Comparison of ENCODE assay signal across 11 cellular contexts in genomic region chr17:50060951-50061712, GRCh38. TPM values are rescaled to one million over a fixed set of nuclear protein-coding genes. Genes with fewer than 3 reads are reported as not detected.
DNase-seq lines count a peak whose midpoint lies in the region; ATAC-seq and TF ChIP-seq lines count a peak whose summit lies in the region.
"Had no signal": no experiment of that assay in that cellular context is flagged by ENCODE, and none has a peak within 500 bp of the region (broad histone marks: within the 10 kb centered on the region; RNA-seq: fewer than 3 reads in every experiment).

No MANE protein-coding gene starts in this region.

- H3F3A ChIP-seq in SK-N-SH (replicated peaks; ENCODE audit: insufficient read depth), result peaks cover 91% of the 10 kb centered on the region

- peak overlapping the region; percentile 4 to 91; a peak in 3 of 4 replicates for H3K4me3 ChIP-seq in SK-N-SH (ENCODE audit: low read depth in 2 of 2, low read length in 1 of 2)
- H3K4me3 ChIP-seq in foreskin fibroblast (ENCODE audit: low read depth in 1 of 2, low read length in 2 of 2), result no peak overlapping the region

- DNase-seq in AG08395 (ENCODE audit: low spot score) (peak; percentile 57), SK-N-SH (no peak), foreskin fibroblast (peak; percentile 77 to 90), osteocyte (ENCODE audit: extremely low spot score, unreplicated experiment) (no peak), DMS114 treated with DMSO at 0.1 percent for 48 hours (lab: John Stamatoyannopoulos, UW; ENCODE audit: unreplicated experiment) (no peak), COLO829 (ENCODE audit: low spot score) (no peak)
- DNase-seq in activated CD8-positive, alpha-beta memory T cell treated with anti-CD3 and anti-CD28 coated beads, Interleukin-2, amount 50 U/mL, for 4 hours, result no peak
- DNase-seq in activated CD8-positive, alpha-beta T cell treated with anti-CD3 and anti-CD28 coated beads, Interleukin-2, amount 10 ng/mL, durations not matched to agents 7 days and 5 days, result no peak
- DNase-seq: naive B cell had no signal

- TF ChIP-seq CTCF in SK-N-SH (IDR thresholded peaks at IDR 0.05) (no peak), foreskin fibroblast (IDR thresholded peaks at IDR 0.05; ENCODE audit: low read depth, low read length) (no peak), osteocyte (IDR thresholded peaks at IDR 0.05) (no peak)

- peak overlapping the region; percentile 95 for H3K27ac Mint-ChIP-seq in osteocyte (ENCODE audit: unreplicated experiment)
- no peak overlapping the region for H3K27ac Mint-ChIP-seq in activated CD8-positive, alpha-beta T cell treated with anti-CD3 and anti-CD28 coated beads, Interleukin-2, amount 10 ng/mL, durations not matched to agents 7 days and 5 days
- H3K27ac Mint-ChIP-seq: activated naive CD4-positive, alpha-beta T cell treated with anti-CD3 and anti-CD28 coated beads, Interleukin-2, amount 50 U/mL, for 24 hours; stimulated activated naive CD8-positive, alpha-beta T cell treated with anti-CD3 and anti-CD28 coated beads, Interleukin-15, Interleukin-2, amounts not matched to agents 100 ng/mL and 50 ng/mL, for 24 hours had no signal

- H3K9me3 Mint-ChIP-seq in osteocyte (ENCODE audit: unreplicated experiment), result no peaks in the 10 kb centered on the region
- H3K9me3 Mint-ChIP-seq in activated CD8-positive, alpha-beta T cell treated with anti-CD3 and anti-CD28 coated beads, Interleukin-2, amount 10 ng/mL, durations not matched to agents 7 days and 5 days (ENCODE audit: insufficient read depth), result no peaks in the 10 kb centered on the region
- H3K9me3 Mint-ChIP-seq: activated naive CD4-positive, alpha-beta T cell treated with anti-CD3 and anti-CD28 coated beads, Interleukin-2, amount 50 U/mL, for 24 hours; naive B cell; stimulated activated naive CD8-positive, alpha-beta T cell treated with anti-CD3 and anti-CD28 coated beads, Interleukin-15, Interleukin-2, amounts not matched to agents 100 ng/mL and 50 ng/mL, for 24 hours had no signal

- peak overlapping the region; percentile 98 for H3K9ac ChIP-seq in SK-N-SH

- H3K36me3 Mint-ChIP-seq in osteocyte (ENCODE audit: unreplicated experiment), result peaks cover 8% of the 10 kb centered on the region
- H3K36me3 Mint-ChIP-seq in activated CD8-positive, alpha-beta T cell treated with anti-CD3 and anti-CD28 coated beads, Interleukin-2, amount 10 ng/mL, durations not matched to agents 7 days and 5 days (ENCODE audit: low read depth), result no peaks in the 10 kb centered on the region
- H3K36me3 Mint-ChIP-seq: activated naive CD4-positive, alpha-beta T cell treated with anti-CD3 and anti-CD28 coated beads, Interleukin-2, amount 50 U/mL, for 24 hours; naive B cell had no signal

- H2AFZ ChIP-seq in SK-N-SH (ENCODE audit: low read depth), result no peak overlapping the region

- WGBS in SK-N-SH (ENCODE audit: low lambda C conversion rate), result 77% methylated on average over 9 of the region's 9 CpGs

- H3K4me3 Mint-ChIP-seq in osteocyte (ENCODE audit: unreplicated experiment), result no peak overlapping the region
- H3K4me3 Mint-ChIP-seq in activated CD8-positive, alpha-beta T cell treated with anti-CD3 and anti-CD28 coated beads, Interleukin-2, amount 10 ng/mL, durations not matched to agents 7 days and 5 days, result no peak overlapping the region
- H3K4me3 Mint-ChIP-seq: activated naive CD4-positive, alpha-beta T cell treated with anti-CD3 and anti-CD28 coated beads, Interleukin-2, amount 50 U/mL, for 24 hours; naive B cell; stimulated activated naive CD8-positive, alpha-beta T cell treated with anti-CD3 and anti-CD28 coated beads, Interleukin-15, Interleukin-2, amounts not matched to agents 100 ng/mL and 50 ng/mL, for 24 hours had no signal

- ATAC-seq in activated CD8-positive, alpha-beta T cell treated with anti-CD3 and anti-CD28 coated beads, Interleukin-2, amount 10 ng/mL, durations not matched to agents 7 days and 5 days, result no peak

- no peaks in the 10 kb centered on the region for H3K9me3 ChIP-seq in SK-N-SH

- H3K4me1 ChIP-seq in SK-N-SH (ENCODE audit: control insufficient read depth in 1 of 2, insufficient read depth in 2 of 2, low read depth in 1 of 2, low read length in 1 of 2), result peaks cover 65% of the 10 kb centered on the region in 2 experiments

- peaks cover 88% of the 10 kb centered on the region for H3K4me1 Mint-ChIP-seq in osteocyte (ENCODE audit: unreplicated experiment)
- H3K4me1 Mint-ChIP-seq in activated CD8-positive, alpha-beta T cell treated with anti-CD3 and anti-CD28 coated beads, Interleukin-2, amount 10 ng/mL, durations not matched to agents 7 days and 5 days (ENCODE audit: low read depth), result peaks cover 14% of the 10 kb centered on the region

- H4K20me1 ChIP-seq in SK-N-SH (ENCODE audit: insufficient read depth), result no peaks in the 10 kb centered on the region

- peak overlapping the region; percentile 96 for H3K4me2 ChIP-seq in SK-N-SH

- H3K36me3 ChIP-seq in SK-N-SH (replicated peaks in 1 of 2; ENCODE audit: control insufficient read depth in 1 of 2, insufficient read depth in 2 of 2, low read length in 1 of 2), result peaks cover 0 to 46% of the 10 kb centered on the region in 2 experiments

- TF ChIP-seq EP300 in SK-N-SH (IDR thresholded peaks at IDR 0.05; ENCODE audit: borderline replicate concordance in 1 of 2, low read depth in 1 of 2, low read length in 1 of 2), result peak in 1 of 2 experiments; percentile 89; a peak in 3 of 4 replicates

- no peaks in the 10 kb centered on the region for H3K9me2 ChIP-seq in SK-N-SH

- POLR2A ChIA-PET in SK-N-SH (lab: Yijun Ruan, JAX), result no interaction called here
- POLR2A ChIA-PET in activated CD8-positive, alpha-beta T cell treated with anti-CD3 and anti-CD28 coated beads, Interleukin-2, amount 10 ng/mL, durations not matched to agents 7 days and 5 days (lab: Charles Lee), result no interaction called here

- H3K27ac ChIP-seq in SK-N-SH (ENCODE audit: low read depth in 2 of 2, low read length in 1 of 2), result peak overlapping the region; percentile 77 to 100

- H3K79me2 ChIP-seq in SK-N-SH (ENCODE audit: insufficient read depth), result peaks cover 95% of the 10 kb centered on the region

- CTCF ChIA-PET in SK-N-SH (lab: Yijun Ruan, JAX), result interaction anchor here (0.7 to 9.0 kb wide), 15 partner anchors 8 to 505 kb away, joined by 3 to 61 read pairs (median 4); partner anchors contain the start of genes COL1A1, DLX3 and PDK2
- CTCF ChIA-PET in activated CD8-positive, alpha-beta T cell treated with anti-CD3 and anti-CD28 coated beads, Interleukin-2, amount 10 ng/mL, durations not matched to agents 7 days and 5 days (lab: Charles Lee), result interaction anchor here (0.8 to 1.7 kb wide), 3 partner anchors 26 to 504 kb away, joined by 3 to 4 read pairs (median 3); no protein-coding TSS in a partner anchor

- H3K27me3 ChIP-seq in SK-N-SH (ENCODE audit: insufficient read depth), result no peaks in the 10 kb centered on the region

- no peak for TF ChIP-seq RAD21 in SK-N-SH (IDR thresholded peaks at IDR 0.05; ENCODE audit: low read length)

- no peaks in the 10 kb centered on the region for H3K27me3 Mint-ChIP-seq in osteocyte (ENCODE audit: unreplicated experiment)
- no peaks in the 10 kb centered on the region for H3K27me3 Mint-ChIP-seq in activated CD8-positive, alpha-beta T cell treated with anti-CD3 and anti-CD28 coated beads, Interleukin-2, amount 10 ng/mL, durations not matched to agents 7 days and 5 days (ENCODE audit: low read depth)
- H3K27me3 Mint-ChIP-seq: activated naive CD4-positive, alpha-beta T cell treated with anti-CD3 and anti-CD28 coated beads, Interleukin-2, amount 50 U/mL, for 24 hours had no signal

TF ChIP-seq in SK-N-SH, 30 proteins besides CTCF, POLR2A, EP300 and RAD21 (continues in another document):
- no peak for TF ChIP-seq CHD2 (IDR thresholded peaks at IDR 0.05; ENCODE audit: low read length, partially characterized antibody)
- TF ChIP-seq, protein P1, sequence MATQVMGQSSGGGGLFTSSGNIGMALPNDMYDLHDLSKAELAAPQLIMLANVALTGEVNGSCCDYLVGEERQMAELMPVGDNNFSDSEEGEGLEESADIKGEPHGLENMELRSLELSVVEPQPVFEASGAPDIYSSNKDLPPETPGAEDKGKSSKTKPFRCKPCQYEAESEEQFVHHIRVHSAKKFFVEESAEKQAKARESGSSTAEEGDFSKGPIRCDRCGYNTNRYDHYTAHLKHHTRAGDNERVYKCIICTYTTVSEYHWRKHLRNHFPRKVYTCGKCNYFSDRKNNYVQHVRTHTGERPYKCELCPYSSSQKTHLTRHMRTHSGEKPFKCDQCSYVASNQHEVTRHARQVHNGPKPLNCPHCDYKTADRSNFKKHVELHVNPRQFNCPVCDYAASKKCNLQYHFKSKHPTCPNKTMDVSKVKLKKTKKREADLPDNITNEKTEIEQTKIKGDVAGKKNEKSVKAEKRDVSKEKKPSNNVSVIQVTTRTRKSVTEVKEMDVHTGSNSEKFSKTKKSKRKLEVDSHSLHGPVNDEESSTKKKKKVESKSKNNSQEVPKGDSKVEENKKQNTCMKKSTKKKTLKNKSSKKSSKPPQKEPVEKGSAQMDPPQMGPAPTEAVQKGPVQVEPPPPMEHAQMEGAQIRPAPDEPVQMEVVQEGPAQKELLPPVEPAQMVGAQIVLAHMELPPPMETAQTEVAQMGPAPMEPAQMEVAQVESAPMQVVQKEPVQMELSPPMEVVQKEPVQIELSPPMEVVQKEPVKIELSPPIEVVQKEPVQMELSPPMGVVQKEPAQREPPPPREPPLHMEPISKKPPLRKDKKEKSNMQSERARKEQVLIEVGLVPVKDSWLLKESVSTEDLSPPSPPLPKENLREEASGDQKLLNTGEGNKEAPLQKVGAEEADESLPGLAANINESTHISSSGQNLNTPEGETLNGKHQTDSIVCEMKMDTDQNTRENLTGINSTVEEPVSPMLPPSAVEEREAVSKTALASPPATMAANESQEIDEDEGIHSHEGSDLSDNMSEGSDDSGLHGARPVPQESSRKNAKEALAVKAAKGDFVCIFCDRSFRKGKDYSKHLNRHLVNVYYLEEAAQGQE (IDR thresholded peaks at IDR 0.05; ENCODE audit: low read depth, low read length), result no peak

RNA-seq across cellular contexts. Expression of gene ITGA3, which starts 5.2 kb away (rescaled TPM):
- polyA plus RNA-seq in SK-N-SH (2012; rRNA removed), result 543 and 766 TPM in 2 replicates
- 239 and 423 TPM in 2 replicates for polyA plus RNA-seq in SK-N-SH (2012; cell fraction: cytosol; rRNA removed)
- polyA plus RNA-seq in SK-N-SH (2012; cell fraction: nucleus; rRNA removed), result 1,445 and 1,576 TPM in 2 replicates
- 201 and 221 TPM in 2 replicates for total RNA-seq in osteocyte
- total RNA-seq in activated CD8-positive, alpha-beta T cell treated with anti-CD3 and anti-CD28 coated beads, Interleukin-2, amount 10 ng/mL, durations not matched to agents 7 days and 5 days, result 1 to 10 TPM; 7.9 to 8.7 TPM

RNA-seq across cellular contexts. Expression of gene PDK2, which starts 34.0 kb away (rescaled TPM):
- 96.1 and 124 TPM in 2 replicates for polyA plus RNA-seq in SK-N-SH (2012; rRNA removed)
- 41.5 and 62.1 TPM in 2 replicates for polyA plus RNA-seq in SK-N-SH (2012; cell fraction: cytosol; rRNA removed)
- polyA plus RNA-seq in SK-N-SH (2012; cell fraction: nucleus; rRNA removed), result 123 and 147 TPM in 2 replicates
- total RNA-seq in osteocyte, result 66.2 and 67.0 TPM in 2 replicates
- total RNA-seq in activated CD8-positive, alpha-beta T cell treated with anti-CD3 and anti-CD28 coated beads, Interleukin-2, amount 10 ng/mL, durations not matched to agents 7 days and 5 days, result 10 to 100 TPM; 18.1 to 21.2 TPM

Comparison
In these comparisons a context has a peak if more than half of its experiments do, and no peak if none do; other contexts are left out.
1. DNase-seq: peak in AG08395 (single experiment) and foreskin fibroblast (2 of 2); none in SK-N-SH (single experiment), osteocyte (single experiment), DMS114 treated with DMSO at 0.1 percent for 48 hours (single experiment), COLO829 (single experiment), activated CD8-positive, alpha-beta memory T cell treated with anti-CD3 and anti-CD28 coated beads, Interleukin-2, amount 50 U/mL, for 4 hours (single experiment) and activated CD8-positive, alpha-beta T cell treated with anti-CD3 and anti-CD28 coated beads, Interleukin-2, amount 10 ng/mL, durations not matched to agents 7 days and 5 days (single experiment).
2. H3K4me3 ChIP-seq: peak in SK-N-SH (2 of 2); none in foreskin fibroblast (0 of 2).
3. RNA of gene ITGA3, which starts 5.2 kb away (total RNA-seq): 201 to 221 TPM in osteocyte; 7.9 to 8.7 TPM in activated CD8-positive, alpha-beta T cell treated with anti-CD3 and anti-CD28 coated beads, Interleukin-2, amount 10 ng/mL, durations not matched to agents 7 days and 5 days; every median in the first group is over 10 times any median in the second.